28 cellular contexts compared by ENCODE assay signal in genomic region chr6:108243836-108244235, GRCh38.
"Had no signal": no experiment of that assay in that cellular context is flagged by ENCODE, and none has a peak within 500 bp of the region (broad histone marks: within the 10 kb centered on the region; RNA-seq: fewer than 3 reads in every experiment).

No MANE protein-coding gene starts in this region.

- DNase-seq: hippocampal formation; kidney; left colon; left lung; lower lobe of right lung; mammary epithelial cell; mesenchymal stem cell; naive thymus-derived CD8-positive, alpha-beta T cell; ovary; retina; right cardiac atrium; stimulated activated CD4-positive, alpha-beta T cell treated with anti-CD3 and anti-CD28 coated beads, Interleukin-12 subunit alpha, Interleukin-12 subunit beta, amount 100 ng/mL, for 4 hours; stimulated activated CD4-positive, alpha-beta T cell treated with anti-CD3 and anti-CD28 coated beads, Interleukin-15, amount 100 ng/mL, for 24 hours; stimulated activated CD4-positive, alpha-beta T cell treated with anti-CD3 and anti-CD28 coated beads, Interleukin-4, amount 100 ng/mL, for 24 hours; stimulated activated naive CD4-positive, alpha-beta T cell; stomach; testis; transverse colon; upper lobe of left lung had no signal

- H3K4me3 ChIP-seq: left lung, lower lobe of right lung, ovary, skin epidermis, stomach, testis, thyroid gland, transverse colon, upper lobe of left lung had no signal

- H3K27me3 ChIP-seq: left lung, ovary, stomach, testis, thyroid gland, transverse colon, upper lobe of left lung had no signal

- FAIRE-seq: islet of Langerhans, kidney, urothelium cell line had no signal

- H3K27ac Mint-ChIP-seq: nephron; progenitor cell of endocrine pancreas; stimulated activated effector memory CD8-positive, alpha-beta T cell treated with anti-CD3 and anti-CD28 coated beads, Interleukin-12 subunit alpha, Interleukin-12 subunit beta, amount 100 ng/mL, for 72 hours had no signal

- H3K27me3 Mint-ChIP-seq: naive thymus-derived CD8-positive, alpha-beta T cell; progenitor cell of endocrine pancreas had no signal

- ATAC-seq: left colon; left lung; lower lobe of right lung; naive thymus-derived CD8-positive, alpha-beta T cell; right cardiac atrium; sciatic nerve; stimulated activated effector memory CD8-positive, alpha-beta T cell treated with anti-CD3 and anti-CD28 coated beads, Interleukin-12 subunit alpha, Interleukin-12 subunit beta, amount 100 ng/mL, for 72 hours had no signal

- H3K36me3 ChIP-seq: ovary, thyroid gland, transverse colon, upper lobe of left lung had no signal

- H3K9me3 ChIP-seq: left lung, ovary, testis, thyroid gland had no signal

- H3K4me1 ChIP-seq: transverse colon had no signal

- H3K4me3 Mint-ChIP-seq: naive thymus-derived CD8-positive, alpha-beta T cell; nephron; neural crest cell; stimulated activated effector memory CD8-positive, alpha-beta T cell treated with anti-CD3 and anti-CD28 coated beads, Interleukin-12 subunit alpha, Interleukin-12 subunit beta, amount 100 ng/mL, for 72 hours had no signal

- H3K27ac ChIP-seq: left lung, lower lobe of right lung, ovary, skin epidermis, stomach, testis, thyroid gland, transverse colon, upper lobe of left lung had no signal
